10 cellular contexts compared by ENCODE assay signal in the genomic region with DNA sequence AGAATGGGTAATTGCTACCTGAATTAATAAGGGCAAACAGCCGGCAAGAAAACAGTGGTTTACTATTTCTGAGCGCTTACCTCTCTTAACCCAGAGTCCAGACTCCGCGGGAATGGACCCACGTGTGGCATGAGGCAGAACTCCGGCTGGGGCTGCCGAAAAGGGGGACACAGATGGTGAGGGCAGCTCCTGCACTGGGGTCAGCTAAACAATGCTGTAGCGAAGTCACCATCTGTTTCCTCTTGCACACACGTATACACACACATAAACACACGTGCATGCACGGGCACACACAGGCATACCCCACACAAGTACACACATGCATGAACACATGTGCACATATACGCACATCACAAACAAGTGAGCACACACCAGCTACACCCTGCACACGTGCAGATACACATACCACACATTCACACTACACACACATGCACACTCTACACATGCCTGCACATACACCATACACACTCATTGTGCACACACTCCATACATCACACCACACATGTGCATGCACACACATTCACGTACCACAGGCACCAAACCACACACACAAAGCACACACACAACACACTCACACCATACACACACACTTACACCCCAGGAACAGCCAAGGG.
A peak's percentile ranks its signal among the peaks of the same experiment; 100 is the strongest.
DNase-seq lines count a peak whose midpoint lies in the region; ATAC-seq, FAIRE-seq and TF ChIP-seq lines count a peak whose summit lies in the region.
"Had no signal": no experiment of that assay in that cellular context is flagged by ENCODE, and none has a peak within 500 bp of the region (broad histone marks: within the 10 kb centered on the region; RNA-seq: fewer than 3 reads in every experiment).

No MANE protein-coding gene starts in this region.

- no peak overlapping the region for H3K56ac ChIP-seq in H1 (replicated peaks; ENCODE audit: insufficient read length, low read depth, low read length)

- H3K4ac ChIP-seq in H1 (replicated peaks; ENCODE audit: insufficient read length, low read depth, low read length): peak overlapping the region; percentile 76

- WGBS in H1 (ENCODE audit: extremely low coverage in 1 of 2, insufficient coverage in 1 of 2, insufficient read length in 1 of 2, insufficient replicate concordance in 2 of 2, low coverage in 1 of 2, low lambda C conversion rate in 2 of 2, missing lambda C conversion rate in 1 of 2), 2 experiments: 95% methylated on average over 14 of the region's 14 CpGs; no CpG with 5 or more reads in 1 of the 2 experiments

- peak overlapping the region; percentile 98 for H2BK12ac ChIP-seq in H1 (ENCODE audit: low read depth, low read length)

- H3K9me2 ChIP-seq in OCI-LY1 (ENCODE audit: low read depth, low read length): no peaks in the 10 kb centered on the region

- no peaks in the 10 kb centered on the region; the same call in 1 of the 2 replicates for H3F3A ChIP-seq in OCI-LY1 (ENCODE audit: insufficient read depth, low read length)

- no peak overlapping the region; the same call in 1 of the 2 replicates for H3K18ac ChIP-seq in H1 (ENCODE audit: extremely low read depth, low read length)

- H2BK20ac ChIP-seq in H1 (ENCODE audit: low read length): peak overlapping the region; percentile 75

- peaks cover 35% of the 10 kb centered on the region for H3K4me1 Mint-ChIP-seq in activated CD4-positive, alpha-beta memory T cell treated with anti-CD3 and anti-CD28 coated beads, Interleukin-2, amount 10 ng/mL, durations not matched to agents 7 days and 5 days
- H3K4me1 Mint-ChIP-seq in activated CD4-positive, alpha-beta memory T cell treated with anti-CD3 and anti-CD28 coated beads for 36 hours (ENCODE audit: low read depth): peaks cover 33% of the 10 kb centered on the region
- peaks cover 68 to 93% of the 10 kb centered on the region in 2 donors for H3K4me1 Mint-ChIP-seq in stimulated activated naive B cell treated with anti-CD40 and anti-IgM and Interleukin-4, amounts not matched to agents 10 μg/mL and 1 μg/mL and 100 μg/mL, for 72 hours
- peaks cover 11% of the 10 kb centered on the region for H3K4me1 Mint-ChIP-seq in endothelial cell (ENCODE audit: unreplicated experiment)

- H3K9me3 ChIP-seq in OCI-LY1 (ENCODE audit: low read length) (no peaks in the 10 kb centered on the region), H1 (ENCODE audit: insufficient read depth in 2 of 2, low read depth in 1 of 2, low read length in 1 of 2) (no peaks in the 10 kb centered on the region)

- peaks cover 2% of the 10 kb centered on the region for H3K36me3 Mint-ChIP-seq in activated CD4-positive, alpha-beta memory T cell treated with anti-CD3 and anti-CD28 coated beads, Interleukin-2, amount 10 ng/mL, durations not matched to agents 7 days and 5 days (ENCODE audit: low read depth)
- H3K36me3 Mint-ChIP-seq in activated CD4-positive, alpha-beta memory T cell treated with anti-CD3 and anti-CD28 coated beads for 36 hours: no peaks in the 10 kb centered on the region
- H3K36me3 Mint-ChIP-seq in stimulated activated naive B cell treated with anti-CD40 and anti-IgM and Interleukin-4, amounts not matched to agents 10 μg/mL and 1 μg/mL and 100 μg/mL, for 72 hours: peaks cover 4 to 8% of the 10 kb centered on the region in 2 donors
- H3K36me3 Mint-ChIP-seq in endothelial cell (ENCODE audit: low read depth, unreplicated experiment): no peaks in the 10 kb centered on the region

- H3K27ac ChIP-seq in OCI-LY1 (ENCODE audit: low read depth, low read length, poor library complexity, severe bottlenecking) (peak overlapping the region; percentile 99), H1 (ENCODE audit: low read depth, low read length) (no peak overlapping the region)

- no peak for TF ChIP-seq RAD21 in H1 (IDR thresholded peaks at IDR 0.05 in 1 of 2, conservative IDR thresholded peaks at IDR 0.05 in 1 of 2; ENCODE audit: low read depth in 2 of 2, low read length in 2 of 2)

- no peaks in the 10 kb centered on the region for H4K20me1 ChIP-seq in OCI-LY1 (ENCODE audit: insufficient read depth, low read length)
- peaks cover 0 to 2% of the 10 kb centered on the region in 2 experiments for H4K20me1 ChIP-seq in H1 (replicated peaks in 1 of 2; ENCODE audit: control insufficient read depth in 1 of 2, insufficient read depth in 2 of 2, low read length in 2 of 2)

- H3K27ac Mint-ChIP-seq in activated CD4-positive, alpha-beta memory T cell treated with anti-CD3 and anti-CD28 coated beads, Interleukin-2, amount 10 ng/mL, durations not matched to agents 7 days and 5 days: peak overlapping the region; percentile 32
- no peak overlapping the region for H3K27ac Mint-ChIP-seq in activated CD4-positive, alpha-beta memory T cell treated with anti-CD3 and anti-CD28 coated beads for 36 hours
- peak overlapping the region; percentile 59 for H3K27ac Mint-ChIP-seq in stimulated activated naive B cell treated with anti-CD40 and anti-IgM and Interleukin-4, amounts not matched to agents 10 μg/mL and 1 μg/mL and 100 μg/mL, for 72 hours
- no peak overlapping the region for H3K27ac Mint-ChIP-seq in endothelial cell (ENCODE audit: unreplicated experiment)

- no peak overlapping the region for H2BK120ac ChIP-seq in H1 (replicated peaks; ENCODE audit: low read depth, low read length)

- H2AK5ac ChIP-seq in H1 (ENCODE audit: low read depth, low read length): peak overlapping the region; percentile 99

- no peaks in the 10 kb centered on the region for H3K79me1 ChIP-seq in H1 (ENCODE audit: low read depth, low read length)

- H3K4me3 ChIP-seq in OCI-LY1 (ENCODE audit: low read depth, low read length, poor library complexity, severe bottlenecking) (peak overlapping the region; percentile 71), H1 (ENCODE audit: extremely low read depth in 1 of 4, insufficient read depth in 2 of 4, low read depth in 3 of 4, low read length in 4 of 4) (no peak overlapping the region)

- H3K9ac ChIP-seq in OCI-LY1 (ENCODE audit: low read length) (peak overlapping the region; percentile 88), H1 (replicated peaks in 1 of 4; ENCODE audit: extremely low read depth in 1 of 4, low read depth in 3 of 4, low read length in 3 of 4) (peak overlapping the region in 1 of 4 experiments; percentile 31; a peak in 1 of 7 replicates)

- no peak overlapping the region for H2AFZ ChIP-seq in OCI-LY1 (ENCODE audit: low read length)
- no peak overlapping the region for H2AFZ ChIP-seq in H1 (ENCODE audit: low read length)

- peaks cover 3% of the 10 kb centered on the region; the same call in 1 of the 2 replicates for H3K36me3 ChIP-seq in OCI-LY1 (ENCODE audit: insufficient read depth, low read length)
- no peaks in the 10 kb centered on the region for H3K36me3 ChIP-seq in H1 (ENCODE audit: control insufficient read depth in 2 of 4, insufficient read depth in 4 of 4, low read length in 3 of 4)

- CTCF ChIA-PET in activated CD4-positive, alpha-beta memory T cell treated with anti-CD3 and anti-CD28 coated beads, Interleukin-2, amount 10 ng/mL, durations not matched to agents 7 days and 5 days (lab: Charles Lee): interaction anchor here (2.5 kb wide), 1 partner anchor 9 kb away, joined by 7 read pairs; no protein-coding TSS in a partner anchor
- CTCF ChIA-PET in activated CD4-positive, alpha-beta memory T cell treated with anti-CD3 and anti-CD28 coated beads for 36 hours (lab: Charles Lee): interaction anchor here (1.0 kb wide), 1 partner anchor 149 kb away, joined by 3 read pairs; no protein-coding TSS in a partner anchor
- CTCF ChIA-PET in H1 (lab: Charles Lee; ENCODE audit: partially characterized antibody): interaction anchor here (1.5 to 2.7 kb wide), 2 partner anchors 8 to 16 kb away, joined by 5 to 11 read pairs; no protein-coding TSS in a partner anchor

- peak in 1 of 2 donors; percentile 22 for ATAC-seq in stimulated activated naive B cell treated with anti-CD40 and anti-IgM and Interleukin-4, amounts not matched to agents 10 μg/mL and 1 μg/mL and 100 μg/mL, for 72 hours (replicated peaks)
- no peak for ATAC-seq in HG02623 (IDR thresholded peaks at IDR 0.05; ENCODE audit: unreplicated experiment)

- H3K4me1 ChIP-seq in OCI-LY1 (ENCODE audit: insufficient read depth, low read length, severe bottlenecking): peaks cover 100% of the 10 kb centered on the region
- peaks cover 0 to 22% (median 9%) of the 10 kb centered on the region in 4 experiments; a peak in 6 of 7 replicates for H3K4me1 ChIP-seq in H1 (replicated peaks in 1 of 4; ENCODE audit: control insufficient read depth in 3 of 4, insufficient read depth in 4 of 4, low read length in 3 of 4)

- no peak overlapping the region for H4K8ac ChIP-seq in H1 (ENCODE audit: extremely low read depth, insufficient read depth, low read length)

- POLR2A ChIA-PET in activated CD4-positive, alpha-beta memory T cell treated with anti-CD3 and anti-CD28 coated beads, Interleukin-2, amount 10 ng/mL, durations not matched to agents 7 days and 5 days (lab: Charles Lee): interaction anchor here (4.0 kb wide), 1 partner anchor 106 kb away, joined by 24 read pairs; the partner anchor contains the start of gene ID2
- POLR2A ChIA-PET in activated CD4-positive, alpha-beta memory T cell treated with anti-CD3 and anti-CD28 coated beads for 36 hours (lab: Charles Lee): interaction anchor here (1.5 kb wide), 1 partner anchor 107 kb away, joined by 3 read pairs; no protein-coding TSS in a partner anchor
- POLR2A ChIA-PET in H1 (lab: Charles Lee; ENCODE audit: partially characterized antibody): interaction anchor here (0.5 to 2.4 kb wide), 2 partner anchors 94 to 106 kb away, joined by 3 to 11 read pairs; partner anchors contain the start of gene ID2

- H2BK15ac ChIP-seq in H1 (ENCODE audit: low read length): peak overlapping the region; percentile 100

- no peak for DNase-seq in activated CD4-positive, alpha-beta memory T cell treated with anti-CD3 and anti-CD28 coated beads, Interleukin-2, amount 10 ng/mL, durations not matched to agents 7 days and 5 days
- no peak for DNase-seq in activated CD4-positive, alpha-beta memory T cell treated with anti-CD3 and anti-CD28 coated beads for 36 hours
- DNase-seq in H1 (ENCODE audit: low read depth in 1 of 2, low spot score in 2 of 2): no peak
- no peak for DNase-seq in stimulated activated naive B cell treated with anti-CD40 and anti-IgM and Interleukin-4, amounts not matched to agents 10 μg/mL and 1 μg/mL and 100 μg/mL, for 72 hours
- DNase-seq in endothelial cell (ENCODE audit: low spot score): no peak
- DNase-seq in NCI-H1436 treated with DMSO at 0.1 percent for 48 hours (lab: John Stamatoyannopoulos, UW): no peak
- DNase-seq: SIG-M5 had no signal

- peak overlapping the region; percentile 38 for H3K4me3 Mint-ChIP-seq in activated CD4-positive, alpha-beta memory T cell treated with anti-CD3 and anti-CD28 coated beads, Interleukin-2, amount 10 ng/mL, durations not matched to agents 7 days and 5 days
- no peak overlapping the region for H3K4me3 Mint-ChIP-seq in activated CD4-positive, alpha-beta memory T cell treated with anti-CD3 and anti-CD28 coated beads for 36 hours
- H3K4me3 Mint-ChIP-seq in stimulated activated naive B cell treated with anti-CD40 and anti-IgM and Interleukin-4, amounts not matched to agents 10 μg/mL and 1 μg/mL and 100 μg/mL, for 72 hours: peak overlapping the region; percentile 35 to 63
- H3K4me3 Mint-ChIP-seq in endothelial cell (ENCODE audit: unreplicated experiment): no peak overlapping the region

- no peak for TF ChIP-seq EP300 in H1 (IDR thresholded peaks at IDR 0.05; ENCODE audit: borderline replicate concordance in 1 of 2, low read depth in 2 of 2, low read length in 2 of 2)

- peaks cover 2% of the 10 kb centered on the region; the same call in 1 of the 2 replicates for H3K23me2 ChIP-seq in H1 (ENCODE audit: low read depth, low read length)

- peak overlapping the region; percentile 56; the same call in 1 of the 2 replicates for H2BK5ac ChIP-seq in H1 (ENCODE audit: low read depth, low read length)

- no peak for FAIRE-seq in H1 (lab: Jason Lieb, UNC)
- FAIRE-seq: G401.6 had no signal

- H3K79me2 ChIP-seq in OCI-LY1 (ENCODE audit: insufficient read depth, low read length) (no peaks in the 10 kb centered on the region), H1 (ENCODE audit: control insufficient read depth in 1 of 2, insufficient read depth in 2 of 2, low read length in 2 of 2) (no peaks in the 10 kb centered on the region)

- peak overlapping the region; percentile 59 for H4K91ac ChIP-seq in H1 (replicated peaks; ENCODE audit: insufficient read length, low read length)

- peaks cover 9% of the 10 kb centered on the region for H3K27me3 Mint-ChIP-seq in activated CD4-positive, alpha-beta memory T cell treated with anti-CD3 and anti-CD28 coated beads, Interleukin-2, amount 10 ng/mL, durations not matched to agents 7 days and 5 days
- peaks cover 3% of the 10 kb centered on the region for H3K27me3 Mint-ChIP-seq in activated CD4-positive, alpha-beta memory T cell treated with anti-CD3 and anti-CD28 coated beads for 36 hours
- peaks cover 32 to 54% of the 10 kb centered on the region in 2 donors for H3K27me3 Mint-ChIP-seq in stimulated activated naive B cell treated with anti-CD40 and anti-IgM and Interleukin-4, amounts not matched to agents 10 μg/mL and 1 μg/mL and 100 μg/mL, for 72 hours
- H3K27me3 Mint-ChIP-seq in endothelial cell (ENCODE audit: unreplicated experiment): peaks cover 8% of the 10 kb centered on the region

- H3K27me3 ChIP-seq in OCI-LY1 (ENCODE audit: insufficient read depth, low read length) (no peaks in the 10 kb centered on the region), H1 (replicated peaks in 1 of 4; ENCODE audit: control insufficient read depth in 3 of 4, extremely low read depth in 1 of 4, insufficient read depth in 3 of 4, low read length in 3 of 4) (peaks cover 0 to 1% (median 0%) of the 10 kb centered on the region in 4 experiments; a peak in 1 of 7 replicates)

- no peak for TF ChIP-seq CTCF in OCI-LY1 (IDR thresholded peaks at IDR 0.05; ENCODE audit: low read length)
- no peak for TF ChIP-seq CTCF in H1 (IDR thresholded peaks at IDR 0.05; ENCODE audit: control extremely low read depth in 1 of 3, insufficient read depth in 1 of 3, low read depth in 1 of 3, low read length in 3 of 3)
- no peak for TF ChIP-seq CTCF in endothelial cell (IDR thresholded peaks at IDR 0.05; ENCODE audit: unreplicated experiment)

- H3K9me3 Mint-ChIP-seq in activated CD4-positive, alpha-beta memory T cell treated with anti-CD3 and anti-CD28 coated beads, Interleukin-2, amount 10 ng/mL, durations not matched to agents 7 days and 5 days: no peaks in the 10 kb centered on the region
- H3K9me3 Mint-ChIP-seq in activated CD4-positive, alpha-beta memory T cell treated with anti-CD3 and anti-CD28 coated beads for 36 hours: no peaks in the 10 kb centered on the region
- H3K9me3 Mint-ChIP-seq in stimulated activated naive B cell treated with anti-CD40 and anti-IgM and Interleukin-4, amounts not matched to agents 10 μg/mL and 1 μg/mL and 100 μg/mL, for 72 hours: peaks cover 0 to 3% of the 10 kb centered on the region in 2 donors
- H3K9me3 Mint-ChIP-seq in endothelial cell (ENCODE audit: unreplicated experiment): no peaks in the 10 kb centered on the region

- no peak overlapping the region for H3K14ac ChIP-seq in H1 (ENCODE audit: insufficient read length)

- peak overlapping the region; percentile 95 for H3K4me2 ChIP-seq in OCI-LY1 (ENCODE audit: low read length)
- H3K4me2 ChIP-seq in H1 (ENCODE audit: insufficient read depth in 1 of 2, low read depth in 2 of 2, low read length in 2 of 2): no peak overlapping the region

- no peak overlapping the region for H4K5ac ChIP-seq in H1 (ENCODE audit: insufficient read length, low read depth, low read length)

- TF ChIP-seq POLR2A in H1 (IDR thresholded peaks at IDR 0.05; ENCODE audit: control extremely low read depth in 1 of 2, low read depth in 2 of 2, low read length in 2 of 2): no peak

- intact Hi-C loops in activated CD4-positive, alpha-beta memory T cell treated with anti-CD3 and anti-CD28 coated beads for 36 hours (cut with micrococcal nuclease): loop anchor here (2.0 kb wide), 1 partner anchor 33 kb away; no protein-coding TSS in a partner anchor

- no peak overlapping the region for H3K23ac ChIP-seq in H1 (ENCODE audit: insufficient read length)

Comparison
In these comparisons a context has a peak if more than half of its experiments do, and no peak if none do; other contexts are left out.
1. H3K27ac Mint-ChIP-seq: peak in activated CD4-positive, alpha-beta memory T cell treated with anti-CD3 and anti-CD28 coated beads, Interleukin-2, amount 10 ng/mL, durations not matched to agents 7 days and 5 days (single experiment) and stimulated activated naive B cell treated with anti-CD40 and anti-IgM and Interleukin-4, amounts not matched to agents 10 μg/mL and 1 μg/mL and 100 μg/mL, for 72 hours (single experiment); none in activated CD4-positive, alpha-beta memory T cell treated with anti-CD3 and anti-CD28 coated beads for 36 hours (single experiment) and endothelial cell (single experiment).
2. H3K4me3 Mint-ChIP-seq: peak in activated CD4-positive, alpha-beta memory T cell treated with anti-CD3 and anti-CD28 coated beads, Interleukin-2, amount 10 ng/mL, durations not matched to agents 7 days and 5 days (single experiment) and stimulated activated naive B cell treated with anti-CD40 and anti-IgM and Interleukin-4, amounts not matched to agents 10 μg/mL and 1 μg/mL and 100 μg/mL, for 72 hours (2 of 2); none in activated CD4-positive, alpha-beta memory T cell treated with anti-CD3 and anti-CD28 coated beads for 36 hours (single experiment) and endothelial cell (single experiment).